16 cellular contexts compared by ENCODE assay signal in the genomic region with DNA sequence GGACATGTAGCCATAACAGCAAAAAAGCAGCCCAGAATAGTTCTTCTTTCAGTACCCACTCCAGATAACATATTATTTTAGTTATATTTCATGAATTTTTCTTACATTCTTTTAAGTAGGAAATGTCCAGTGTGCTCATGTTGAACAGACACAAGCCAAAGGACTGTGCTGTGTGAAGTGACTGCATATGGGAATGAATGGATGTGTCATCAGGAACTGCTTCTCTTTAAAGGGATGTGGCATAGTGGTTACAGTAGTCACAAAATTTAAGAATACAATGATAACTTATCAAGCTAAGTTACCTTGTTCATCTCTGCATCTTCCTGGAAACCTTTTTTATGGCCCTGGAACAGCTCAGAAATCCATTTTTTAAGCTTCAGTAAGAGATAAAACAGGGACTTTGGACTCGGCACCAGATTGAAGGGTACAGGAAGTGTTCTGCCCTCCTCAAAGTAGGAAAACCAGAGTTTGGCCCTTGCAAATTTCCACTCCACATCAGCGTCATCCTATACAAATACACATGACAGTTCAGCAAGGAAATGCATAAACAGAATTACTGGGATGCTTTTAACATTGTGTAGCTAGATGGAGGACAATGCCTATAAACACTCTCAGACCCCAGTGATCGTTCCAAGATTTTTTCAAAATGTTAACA.
DNase-seq lines count a peak whose midpoint lies in the region; ATAC-seq, FAIRE-seq and TF ChIP-seq lines count a peak whose summit lies in the region.
"Had no signal": no experiment of that assay in that cellular context is flagged by ENCODE, and none has a peak within 500 bp of the region (broad histone marks: within the 10 kb centered on the region; RNA-seq: fewer than 3 reads in every experiment).

No MANE protein-coding gene starts in this region.

- H3K4me1 ChIP-seq in foreskin keratinocyte (peaks cover 4% of the 10 kb centered on the region), right cardiac atrium (ENCODE audit: control insufficient read depth, insufficient read depth, low read length) (no peaks in the 10 kb centered on the region)

- H3K9me3 ChIP-seq in right cardiac atrium (ENCODE audit: control insufficient read depth, low read length): no peaks in the 10 kb centered on the region

- TF ChIP-seq CTCF in foreskin keratinocyte (conservative IDR thresholded peaks at IDR 0.05): no peak

- FAIRE-seq in urothelium cell line (lab: Jason Lieb, UNC): no peak
- FAIRE-seq: endothelial cell of umbilical vein, kidney had no signal

- WGBS in right cardiac atrium: 58% methylated on average over 3 of the region's 3 CpGs

- H3K27me3 ChIP-seq in foreskin keratinocyte: no peaks in the 10 kb centered on the region
- no peaks in the 10 kb centered on the region for H3K27me3 ChIP-seq in right cardiac atrium (ENCODE audit: control insufficient read depth, insufficient read depth)

- DNase-seq in HS-5 (ENCODE audit: low read depth) (peak; percentile 53), astrocyte of the hippocampus (ENCODE audit: low read depth, low spot score) (peak; percentile 15), foreskin keratinocyte (peak; percentile 40 to 55), urothelium cell line (ENCODE audit: low spot score) (peak; percentile 26), right cardiac atrium (no peak), GDM1 (lab: John Stamatoyannopoulos, UW) (no peak)
- DNase-seq: activated CD4-positive, CD25-positive, alpha-beta regulatory T cell; DND-41; kidney; NCI-H1694 treated with DMSO at 0.1 percent for 48 hours; NCI-H446 treated with DMSO at 0.1 percent for 48 hours; occipital lobe; SHP77; T-helper 17 cell had no signal

- intact Hi-C loops in right cardiac atrium (cut with DNase I): no loop called here

- ATAC-seq in foreskin keratinocyte (peak; percentile 88), GM18502 (IDR thresholded peaks at IDR 0.05; ENCODE audit: poor library complexity, unreplicated experiment) (no peak), right cardiac atrium (no peak)
- ATAC-seq: T-helper 17 cell had no signal

- no peak overlapping the region for H3K27ac ChIP-seq in foreskin keratinocyte
- no peak overlapping the region for H3K27ac ChIP-seq in right cardiac atrium (ENCODE audit: low read length)

- H3K4me3 ChIP-seq in right cardiac atrium (ENCODE audit: low read length): no peak overlapping the region

Comparison
In these comparisons a context has a peak if more than half of its experiments do, and no peak if none do; other contexts are left out.
1. DNase-seq: peak in HS-5 (single experiment), astrocyte of the hippocampus (single experiment), foreskin keratinocyte (2 of 2) and urothelium cell line (single experiment); none in right cardiac atrium (0 of 3) and GDM1 (single experiment).